ENCODE assay signal across 1 cellular context in genomic region chr17:76721463-76721862, GRCh38.
TF ChIP-seq lines count a peak whose summit lies in the region.

No MANE protein-coding gene starts in this region.

TF ChIP-seq in WTC11, 78 proteins besides CTCF, POLR2A, EP300 and RAD21 (continued from another document):
- TF ChIP-seq ZNF138 (CRISPR knock-in tag; conservative IDR thresholded peaks at IDR 0.05) (no peak), ZNF512 (CRISPR knock-in tag; IDR thresholded peaks at IDR 0.05; ENCODE audit: borderline replicate concordance) (no peak), ATF6 (CRISPR knock-in tag; IDR thresholded peaks at IDR 0.05) (no peak), MYBL2 (CRISPR knock-in tag; IDR thresholded peaks at IDR 0.05) (no peak), ETV6 (CRISPR knock-in tag; IDR thresholded peaks at IDR 0.05) (no peak), ERG (CRISPR knock-in tag; IDR thresholded peaks at IDR 0.05) (no peak), IRF2 (CRISPR knock-in tag; IDR thresholded peaks at IDR 0.05; ENCODE audit: borderline replicate concordance, low read depth) (no peak), NR2C2 (CRISPR knock-in tag; IDR thresholded peaks at IDR 0.05) (no peak), TP53 (CRISPR knock-in tag; IDR thresholded peaks at IDR 0.05) (no peak), NFATC4 (CRISPR knock-in tag; IDR thresholded peaks at IDR 0.05) (no peak)
